7 cellular contexts compared by ENCODE assay signal in genomic region chr17:28717578-28718316, GRCh38. TPM values are rescaled to one million over a fixed set of nuclear protein-coding genes. Genes with fewer than 3 reads are reported as not detected.
DNase-seq lines count a peak whose midpoint lies in the region; ATAC-seq and TF ChIP-seq lines count a peak whose summit lies in the region.

TSS of gene RAB34 (minus strand) at chr17:28717868. CDS start at chr17:28717266, 602 bp downstream.

- peak within 1 kb of the TSS; percentile 94 for H3K27ac Mint-ChIP-seq in activated naive CD8-positive, alpha-beta T cell
- peak within 1 kb of the TSS; percentile 97 for H3K27ac Mint-ChIP-seq in glutamatergic neuron (ENCODE audit: unreplicated experiment)

- peak; percentile 73 for DNase-seq in GM04504 (ENCODE audit: low read depth)
- peak; percentile 42 for DNase-seq in NCI-H146 treated with DMSO at 0.1 percent for 48 hours (lab: John Stamatoyannopoulos, UW; ENCODE audit: unreplicated experiment)
- DNase-seq in glutamatergic neuron: peak; percentile 83

- peaks cover 20% of the 10 kb centered on the region for H3K36me3 Mint-ChIP-seq in activated naive CD8-positive, alpha-beta T cell
- H3K36me3 Mint-ChIP-seq in glutamatergic neuron (ENCODE audit: unreplicated experiment): no peaks in the 10 kb centered on the region

- H3K27me3 Mint-ChIP-seq in activated naive CD8-positive, alpha-beta T cell: no peaks in the 10 kb centered on the region
- peaks cover 16% of the 10 kb centered on the region for H3K27me3 Mint-ChIP-seq in glutamatergic neuron (ENCODE audit: unreplicated experiment)

- peak within 1 kb of the TSS; percentile 86 for H3K4me3 ChIP-seq in neuron (ENCODE audit: low read length)

- H3K27me3 ChIP-seq in neuron (ENCODE audit: insufficient read depth, low read length): no peaks in the 10 kb centered on the region

- no peaks in the 10 kb centered on the region for H3K9me3 ChIP-seq in neuron (ENCODE audit: low read length)

- H3K4me1 Mint-ChIP-seq in activated naive CD8-positive, alpha-beta T cell (ENCODE audit: low read depth): peaks cover 33% of the 10 kb centered on the region
- H3K4me1 Mint-ChIP-seq in glutamatergic neuron (ENCODE audit: low read depth, unreplicated experiment): peaks cover 24% of the 10 kb centered on the region

- ATAC-seq in HG02571 (IDR thresholded peaks at IDR 0.05; ENCODE audit: unreplicated experiment): no peak
- no peak for ATAC-seq in GM18519 (IDR thresholded peaks at IDR 0.05; ENCODE audit: low FRiP score, unreplicated experiment)

- H3K4me3 Mint-ChIP-seq in activated naive CD8-positive, alpha-beta T cell: peak within 1 kb of the TSS; percentile 90
- H3K4me3 Mint-ChIP-seq in glutamatergic neuron (ENCODE audit: unreplicated experiment): peak within 1 kb of the TSS; percentile 87

- H3K4me1 ChIP-seq in neuron (ENCODE audit: insufficient read depth, low read length): peaks cover 47% of the 10 kb centered on the region

- H3K9me3 Mint-ChIP-seq in activated naive CD8-positive, alpha-beta T cell (ENCODE audit: low read depth): no peaks in the 10 kb centered on the region
- peaks cover 15% of the 10 kb centered on the region for H3K9me3 Mint-ChIP-seq in glutamatergic neuron (ENCODE audit: unreplicated experiment)

- H2AFZ ChIP-seq in neuron (ENCODE audit: low read depth, low read length): peak within 1 kb of the TSS; percentile 78

- TF ChIP-seq CTCF in glutamatergic neuron (IDR thresholded peaks at IDR 0.05; ENCODE audit: partially characterized antibody, unreplicated experiment): no peak

- peaks cover 43% of the 10 kb centered on the region for H3K36me3 ChIP-seq in neuron (ENCODE audit: insufficient read depth, low read length)

RNA-seq across cellular contexts. Expression of gene RAB34, which starts in this region (rescaled TPM):
- 54.3 TPM for total RNA-seq in glutamatergic neuron (ENCODE audit: unreplicated experiment)
